In the genomic region with DNA sequence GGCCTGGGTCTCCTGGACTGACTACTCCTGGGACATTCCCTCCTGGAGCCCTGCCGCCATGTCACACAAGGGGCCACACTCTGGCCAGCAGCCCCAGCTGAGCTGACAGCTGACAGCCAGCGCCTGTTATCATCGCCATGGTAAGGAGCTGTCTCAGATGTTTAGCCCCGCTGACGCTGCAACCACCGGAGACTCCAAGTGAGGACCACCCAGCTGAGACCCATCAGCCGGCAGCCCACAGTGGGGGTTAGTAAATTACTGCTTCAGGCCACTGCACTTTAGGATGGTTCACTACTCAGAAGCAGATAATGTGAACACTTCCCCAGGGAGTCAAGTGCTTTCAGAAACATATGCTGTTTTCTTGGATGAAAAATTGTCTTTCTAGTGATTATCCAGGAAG, we compare ENCODE assay signal across 19 cellular contexts. TPM values are rescaled to one million over a fixed set of nuclear protein-coding genes. Genes with fewer than 3 reads are reported as not detected.
DNase-seq lines count a peak whose midpoint lies in the region; ATAC-seq, FAIRE-seq and TF ChIP-seq lines count a peak whose summit lies in the region.
"Had no signal": no experiment of that assay in that cellular context is flagged by ENCODE, and none has a peak within 500 bp of the region (broad histone marks: within the 10 kb centered on the region; RNA-seq: fewer than 3 reads in every experiment).

No MANE protein-coding gene starts in this region.

- no peak overlapping the region for H3K27ac ChIP-seq in HepG2 (ENCODE audit: extremely low read length, insufficient read depth, low read length)
- H3K27ac ChIP-seq in right lobe of liver: no peak overlapping the region
- peak overlapping the region; percentile 92 for H3K27ac ChIP-seq in fibroblast of lung (ENCODE audit: insufficient read depth, low read length)
- H3K27ac ChIP-seq: Peyer's patch had no signal

- H3K4me1 ChIP-seq in HepG2 (ENCODE audit: insufficient read depth, low read length): peaks cover 89% of the 10 kb centered on the region
- H3K4me1 ChIP-seq in right lobe of liver: no peaks in the 10 kb centered on the region
- peaks cover 19% of the 10 kb centered on the region for H3K4me1 ChIP-seq in fibroblast of lung (ENCODE audit: control insufficient read depth, extremely low read depth, insufficient read depth, low read length)
- H3K4me1 ChIP-seq: Peyer's patch had no signal

- H3K9me3 Mint-ChIP-seq in nephron: no peaks in the 10 kb centered on the region
- H3K9me3 Mint-ChIP-seq: activated T-cell treated with anti-CD3 and anti-CD28 coated beads, Interleukin-2, amount 50 U/mL, for 4 hours; naive B cell; stimulated activated naive CD8-positive, alpha-beta T cell treated with anti-CD3 and anti-CD28 coated beads, Interleukin-15, amount 100 ng/mL, for 72 hours had no signal

- H4K20me1 ChIP-seq in HepG2 (ENCODE audit: insufficient read depth, low read length) (no peaks in the 10 kb centered on the region), fibroblast of lung (ENCODE audit: control insufficient read depth, extremely low read depth, insufficient read depth, low read length) (no peaks in the 10 kb centered on the region)

- H2AFZ ChIP-seq in HepG2 (ENCODE audit: low read length) (peak overlapping the region; percentile 8), fibroblast of lung (ENCODE audit: low read length) (no peak overlapping the region)

- no peak for TF ChIP-seq EP300 in HepG2 (IDR thresholded peaks at IDR 0.05; ENCODE audit: low read depth in 2 of 2, low read length in 2 of 2)
- TF ChIP-seq EP300 in HepG2 (CRISPR knock-in tag; IDR thresholded peaks at IDR 0.05; ENCODE audit: borderline replicate concordance): no peak

- POLR2A ChIA-PET in HepG2 (lab: Yijun Ruan, JAX): interaction anchor here (0.8 to 24.7 kb wide), 5 partner anchors 8 to 28 kb away, joined by 3 to 1379 read pairs (median 9); a partner anchor contains a TSS

- peak overlapping the region; percentile 49 to 75 (median 64) for H3K27ac Mint-ChIP-seq in nephron
- H3K27ac Mint-ChIP-seq: activated CD4-positive, alpha-beta T cell treated with anti-CD3 and anti-CD28 coated beads for 36 hours; naive B cell; stimulated activated naive CD8-positive, alpha-beta T cell treated with anti-CD3 and anti-CD28 coated beads, Interleukin-15, amount 100 ng/mL, for 72 hours had no signal

- no peak overlapping the region for H3K9ac ChIP-seq in HepG2 (ENCODE audit: insufficient read depth, low read depth, low read length)
- no peak overlapping the region for H3K9ac ChIP-seq in fibroblast of lung (ENCODE audit: insufficient read depth, low read length)

- H3K4me3 ChIP-seq in HepG2 (replicated peaks in 1 of 3; ENCODE audit: insufficient read depth in 1 of 3, low read depth in 2 of 3, low read length in 3 of 3) (no peak overlapping the region), right lobe of liver (no peak overlapping the region), fibroblast of lung (replicated peaks in 1 of 4; ENCODE audit: control extremely low read depth in 1 of 4, insufficient read depth in 1 of 4, low read depth in 3 of 4, low read length in 4 of 4) (no peak overlapping the region)
- H3K4me3 ChIP-seq: Peyer's patch had no signal

- H3K4me3 Mint-ChIP-seq in nephron: peak overlapping the region in 2 of 3 experiments; percentile 28 to 30
- H3K4me3 Mint-ChIP-seq: activated CD4-positive, alpha-beta T cell treated with anti-CD3 and anti-CD28 coated beads for 36 hours; activated T-cell treated with anti-CD3 and anti-CD28 coated beads, Interleukin-2, amount 50 U/mL, for 4 hours; stimulated activated naive CD8-positive, alpha-beta T cell treated with anti-CD3 and anti-CD28 coated beads, Interleukin-15, amount 100 ng/mL, for 72 hours had no signal

- H3K4me2 ChIP-seq in HepG2 (ENCODE audit: low read depth, low read length) (no peak overlapping the region), fibroblast of lung (ENCODE audit: extremely low read depth, insufficient read depth, low read length) (no peak overlapping the region)

- no peaks in the 10 kb centered on the region for H3K36me3 Mint-ChIP-seq in nephron (ENCODE audit: low read depth)
- H3K36me3 Mint-ChIP-seq: naive B cell had no signal

- TF ChIP-seq CTCF in HepG2 (CRISPR knock-in tag; IDR thresholded peaks at IDR 0.05): no peak
- no peak for TF ChIP-seq CTCF in right lobe of liver (IDR thresholded peaks at IDR 0.05)
- TF ChIP-seq CTCF in fibroblast of lung (conservative IDR thresholded peaks at IDR 0.05 in 1 of 2, IDR thresholded peaks at IDR 0.05 in 1 of 2; ENCODE audit: low read depth in 1 of 2, low read length in 2 of 2): no peak
- TF ChIP-seq CTCF in nephron (IDR thresholded peaks at IDR 0.05; ENCODE audit: unreplicated experiment in 3 of 3): no peak

- H3K79me2 ChIP-seq in HepG2 (ENCODE audit: insufficient read depth, low read length): no peaks in the 10 kb centered on the region
- no peaks in the 10 kb centered on the region for H3K79me2 ChIP-seq in fibroblast of lung (ENCODE audit: control insufficient read depth, insufficient read depth, low read length)

- H3K4me1 Mint-ChIP-seq in nephron: peaks cover 33% of the 10 kb centered on the region

- CTCF ChIA-PET in HepG2 (lab: Yijun Ruan, JAX; ENCODE audit: low intra/inter-chr PET ratio, low total read pairs): interaction anchor here (0.7 to 2.1 kb wide), 3 partner anchors 16 to 36 kb away, joined by 3 to 12 read pairs (median 4); a partner anchor contains a TSS

- WGBS in HepG2 (ENCODE audit: low lambda C conversion rate): 100% methylated on average over 2 of the region's 7 CpGs
- 25% methylated on average over 2 of the region's 7 CpGs for WGBS in right lobe of liver (ENCODE audit: insufficient coverage, low coverage, low lambda C conversion rate, missing lambda C conversion rate)

- no peaks in the 10 kb centered on the region for H3K36me3 ChIP-seq in HepG2 (replicated peaks in 1 of 2; ENCODE audit: control insufficient read depth in 1 of 2, insufficient read depth in 2 of 2, low read length in 2 of 2)
- H3K36me3 ChIP-seq in right lobe of liver: no peaks in the 10 kb centered on the region
- H3K36me3 ChIP-seq in fibroblast of lung (ENCODE audit: control insufficient read depth, insufficient read depth, low read length): no peaks in the 10 kb centered on the region
- H3K36me3 ChIP-seq: Peyer's patch had no signal

- peaks cover 10% of the 10 kb centered on the region for H3K27me3 Mint-ChIP-seq in nephron (ENCODE audit: low read depth)
- H3K27me3 Mint-ChIP-seq: activated CD4-positive, alpha-beta T cell treated with anti-CD3 and anti-CD28 coated beads for 36 hours had no signal

- no peaks in the 10 kb centered on the region for H3K27me3 ChIP-seq in HepG2 (ENCODE audit: control insufficient read depth in 1 of 2, insufficient read depth in 2 of 2, low read length in 2 of 2)
- H3K27me3 ChIP-seq in right lobe of liver: no peaks in the 10 kb centered on the region
- no peaks in the 10 kb centered on the region for H3K27me3 ChIP-seq in fibroblast of lung (ENCODE audit: control insufficient read depth, insufficient read depth, low read length)
- H3K27me3 ChIP-seq: Peyer's patch had no signal

- intact Hi-C loops in HepG2 (cut with micrococcal nuclease; ENCODE audit: unreplicated experiment) (loop anchor here (2.0 kb wide), 1 partner anchor 15 kb away; a partner anchor contains a TSS), right lobe of liver (cut with DNase I) (no loop called here)

- ATAC-seq in HepG2: no peak
- no peak for ATAC-seq in right lobe of liver
- ATAC-seq: activated CD4-positive, alpha-beta T cell treated with anti-CD3 and anti-CD28 coated beads for 36 hours; activated T-cell treated with anti-CD3 and anti-CD28 coated beads, Interleukin-2, amount 50 U/mL, for 4 hours; stimulated activated naive CD8-positive, alpha-beta T cell treated with anti-CD3 and anti-CD28 coated beads, Interleukin-15, amount 100 ng/mL, for 72 hours had no signal

- H3K9me3 ChIP-seq in HepG2 (ENCODE audit: low read length) (peaks cover 8% of the 10 kb centered on the region), right lobe of liver (no peaks in the 10 kb centered on the region), fibroblast of lung (ENCODE audit: control insufficient read depth, insufficient read depth, low read depth, low read length) (no peaks in the 10 kb centered on the region)
- H3K9me3 ChIP-seq: Peyer's patch had no signal

- no peak for FAIRE-seq in HepG2 (lab: Jason Lieb, UNC)
- FAIRE-seq: A204.1, H1, islet of Langerhans, small intestine had no signal

- in situ Hi-C loops in HepG2 (cut with HindIII; ENCODE audit: extremely low pct_ligation_motif_present, low pct_unique_long_range_greater_than_20kb): no loop called here

- TF ChIP-seq RAD21 in HepG2 (CRISPR knock-in tag; IDR thresholded peaks at IDR 0.05): no peak

- TF ChIP-seq POLR2A in HepG2 (IDR thresholded peaks at IDR 0.05; ENCODE audit: insufficient read depth in 1 of 2, low read depth in 2 of 2, low read length in 2 of 2) (no peak), right lobe of liver (IDR thresholded peaks at IDR 0.05) (no peak)

- DNase-seq in HepG2 (ENCODE audit: low spot score) (no peak), right lobe of liver (no peak), fibroblast of lung (ENCODE audit: low read depth in 2 of 2) (no peak), DMS 273 treated with DMSO at 0.1 percent for 48 hours (lab: John Stamatoyannopoulos, UW) (no peak), cerebellar cortex (ENCODE audit: low spot score) (no peak), DMS114 treated with DMSO at 0.1 percent for 48 hours (lab: John Stamatoyannopoulos, UW; ENCODE audit: unreplicated experiment) (no peak), NCI-H748 treated with DMSO at 0.1 percent for 48 hours (lab: John Stamatoyannopoulos, UW) (no peak)
- DNase-seq: activated CD4-positive, alpha-beta T cell treated with anti-CD3 and anti-CD28 coated beads for 36 hours; activated T-cell treated with anti-CD3 and anti-CD28 coated beads, Interleukin-2, amount 50 U/mL, for 4 hours; foreskin melanocyte; naive B cell; NCI-H1105 treated with DMSO at 0.1 percent for 48 hours; Peyer's patch; small intestine; stimulated activated naive CD8-positive, alpha-beta T cell treated with anti-CD3 and anti-CD28 coated beads, Interleukin-15, amount 100 ng/mL, for 72 hours had no signal

- no TSS peak for BruUV-seq in HepG2 (replicated peaks; lab: Mats Ljungman, UMichigan)

RNA-seq across cellular contexts. Expression of a gene that starts 14.6 kb away (rescaled TPM):
- 111 and 160 TPM in 2 replicates for total RNA-seq in HepG2 (2016; rRNA removed; fragmentation: Illumina TruSeq; extraction: Trizol)
- total RNA-seq in HepG2 (2016; cell fraction: cytosol; rRNA removed; fragmentation: Illumina TruSeq; extraction: Trizol; ENCODE audit: low read depth): 48.7 and 63.1 TPM in 2 replicates
- 101 and 161 TPM in 2 replicates for total RNA-seq in HepG2 (2016; cell fraction: insoluble cytoplasmic fraction; rRNA removed; fragmentation: Illumina TruSeq; extraction: Trizol)
- total RNA-seq in HepG2 (2016; cell fraction: membrane; rRNA removed; fragmentation: Illumina TruSeq; extraction: Trizol): 105 and 128 TPM in 2 replicates
- total RNA-seq in HepG2 (2016; cell fraction: nucleus; rRNA removed; fragmentation: Illumina TruSeq; extraction: Trizol): 124 and 150 TPM in 2 replicates
- polyA plus RNA-seq in HepG2 (2011; rRNA removed): 129 and 137 TPM in 2 replicates
- 113 and 185 TPM in 2 replicates for polyA plus RNA-seq in HepG2 (2011; cell fraction: cytosol; rRNA removed)
- polyA plus RNA-seq in HepG2 (2011; cell fraction: nucleus; rRNA removed): 814 and 941 TPM in 2 replicates
- polyA plus RNA-seq in HepG2 (2012): 59.0 and 123 TPM in 2 replicates
- polyA plus RNA-seq in HepG2 (2016; cell fraction: cytosol; fragmentation: Illumina TruSeq; extraction: Trizol; ENCODE audit: low read depth): 41.1 and 53.2 TPM in 2 replicates
- polyA plus RNA-seq in HepG2 (2016; cell fraction: insoluble cytoplasmic fraction; fragmentation: Illumina TruSeq; extraction: Trizol; ENCODE audit: low read depth): 89.1 and 103 TPM in 2 replicates
- polyA plus RNA-seq in HepG2 (2016; cell fraction: membrane; fragmentation: Illumina TruSeq; extraction: Trizol; ENCODE audit: low read depth): 74.4 and 85.2 TPM in 2 replicates
- polyA plus RNA-seq in HepG2 (2016; cell fraction: nucleus; fragmentation: Illumina TruSeq; extraction: Trizol; ENCODE audit: insufficient read depth, low read depth): 289 and 305 TPM in 2 replicates
- polyA minus RNA-seq in HepG2 (2011; rRNA and poly(A)+ RNA removed; ENCODE audit: low replicate concordance): 11.2 and 115 TPM in 2 replicates
- 29.9 and 32.1 TPM in 2 replicates for polyA minus RNA-seq in HepG2 (2011; cell fraction: cytosol; rRNA and poly(A)+ RNA removed)
- polyA minus RNA-seq in HepG2 (2011; cell fraction: nucleus; rRNA and poly(A)+ RNA removed): 63.9 and 90.6 TPM in 2 replicates
- total RNA-seq in right lobe of liver: 1 to 10 TPM in 4 of 6 experiments, under 1 TPM in 2; 0.35 to 2.6 (median 1.5) TPM
- total RNA-seq in fibroblast of lung: 5.0 and 22.3 TPM in 2 replicates
- 9.4 and 11.5 TPM in 2 replicates for polyA plus RNA-seq in fibroblast of lung
- 14.2 and 21.4 TPM in 2 replicates for polyA plus RNA-seq in fibroblast of lung (2012)
- polyA minus RNA-seq in fibroblast of lung (ENCODE audit: low replicate concordance): 8.8 and 10.8 TPM in 2 replicates

RNA-seq across cellular contexts. Expression of a gene that starts 16.1 kb away (rescaled TPM):
- total RNA-seq in HepG2 (2016; rRNA removed; fragmentation: Illumina TruSeq; extraction: Trizol): 91.1 and 115 TPM in 2 replicates
- 50.9 and 56.3 TPM in 2 replicates for total RNA-seq in HepG2 (2016; cell fraction: cytosol; rRNA removed; fragmentation: Illumina TruSeq; extraction: Trizol; ENCODE audit: low read depth)
- total RNA-seq in HepG2 (2016; cell fraction: insoluble cytoplasmic fraction; rRNA removed; fragmentation: Illumina TruSeq; extraction: Trizol): 93.8 and 106 TPM in 2 replicates
- 62.1 and 63.3 TPM in 2 replicates for total RNA-seq in HepG2 (2016; cell fraction: membrane; rRNA removed; fragmentation: Illumina TruSeq; extraction: Trizol)
- total RNA-seq in HepG2 (2016; cell fraction: nucleus; rRNA removed; fragmentation: Illumina TruSeq; extraction: Trizol): 97.5 and 106 TPM in 2 replicates
- 314 and 325 TPM in 2 replicates for polyA plus RNA-seq in HepG2 (2011; rRNA removed)
- polyA plus RNA-seq in HepG2 (2011; cell fraction: cytosol; rRNA removed): 244 and 264 TPM in 2 replicates
- polyA plus RNA-seq in HepG2 (2011; cell fraction: nucleus; rRNA removed): 676 and 852 TPM in 2 replicates
- polyA plus RNA-seq in HepG2 (2012): 192 and 251 TPM in 2 replicates
- polyA plus RNA-seq in HepG2 (2016; cell fraction: cytosol; fragmentation: Illumina TruSeq; extraction: Trizol; ENCODE audit: low read depth): 24.9 and 31.2 TPM in 2 replicates
- 142 and 162 TPM in 2 replicates for polyA plus RNA-seq in HepG2 (2016; cell fraction: insoluble cytoplasmic fraction; fragmentation: Illumina TruSeq; extraction: Trizol; ENCODE audit: low read depth)
- 50.3 and 53.9 TPM in 2 replicates for polyA plus RNA-seq in HepG2 (2016; cell fraction: membrane; fragmentation: Illumina TruSeq; extraction: Trizol; ENCODE audit: low read depth)
- polyA plus RNA-seq in HepG2 (2016; cell fraction: nucleus; fragmentation: Illumina TruSeq; extraction: Trizol; ENCODE audit: insufficient read depth, low read depth): 198 and 200 TPM in 2 replicates
- polyA minus RNA-seq in HepG2 (2011; rRNA and poly(A)+ RNA removed; ENCODE audit: low replicate concordance): 54.9 and 219 TPM in 2 replicates
- polyA minus RNA-seq in HepG2 (2011; cell fraction: cytosol; rRNA and poly(A)+ RNA removed): 108 and 118 TPM in 2 replicates
- polyA minus RNA-seq in HepG2 (2011; cell fraction: nucleus; rRNA and poly(A)+ RNA removed): 292 and 371 TPM in 2 replicates
- total RNA-seq in right lobe of liver: 10 to 100 TPM; 39.3 to 55.6 (median 45.1) TPM
- total RNA-seq in fibroblast of lung: 32.7 and 59.8 TPM in 2 replicates
- 56.8 and 56.9 TPM in 2 replicates for polyA plus RNA-seq in fibroblast of lung
- polyA plus RNA-seq in fibroblast of lung (2012): 27.2 and 36.6 TPM in 2 replicates
- 31.1 and 44.1 TPM in 2 replicates for polyA minus RNA-seq in fibroblast of lung (ENCODE audit: low replicate concordance)
